ENCODE assay signal across 9 cellular contexts in the genomic region with DNA sequence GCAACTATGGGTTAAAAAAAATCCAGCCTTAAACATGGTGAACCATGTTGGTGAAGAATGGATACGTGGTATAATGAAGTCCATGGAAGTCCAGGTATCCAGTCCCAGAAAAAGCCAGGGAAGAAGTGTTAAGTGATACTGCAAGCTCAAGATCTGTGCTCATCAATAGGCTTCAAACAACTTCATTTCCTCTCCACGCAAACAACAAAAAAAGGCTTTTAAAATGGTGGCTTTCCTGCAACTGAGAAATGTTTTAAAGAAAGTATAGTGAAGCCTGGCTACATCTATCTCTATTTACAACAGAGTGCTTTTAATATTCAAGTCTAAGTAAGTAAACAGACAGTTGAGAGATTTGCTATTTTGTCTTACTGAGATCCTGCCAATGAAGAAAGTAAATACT. TPM values are rescaled to one million over a fixed set of nuclear protein-coding genes. Genes with fewer than 3 reads are reported as not detected.
DNase-seq lines count a peak whose midpoint lies in the region; ATAC-seq and TF ChIP-seq lines count a peak whose summit lies in the region.
"Had no signal": no experiment of that assay in that cellular context is flagged by ENCODE, and none has a peak within 500 bp of the region (broad histone marks: within the 10 kb centered on the region; RNA-seq: fewer than 3 reads in every experiment).

No MANE protein-coding gene starts in this region.

- no peaks in the 10 kb centered on the region for H3F3A ChIP-seq in OCI-LY1 (ENCODE audit: insufficient read depth, low read length)

- no peaks in the 10 kb centered on the region for H3K36me3 ChIP-seq in OCI-LY1 (ENCODE audit: insufficient read depth, low read length)
- H3K36me3 ChIP-seq in neutrophil: no peaks in the 10 kb centered on the region
- no peaks in the 10 kb centered on the region for H3K36me3 ChIP-seq in brain microvascular endothelial cell (replicated peaks)

- H2AFZ ChIP-seq in OCI-LY1 (ENCODE audit: low read length): no peak overlapping the region

- H3K27me3 Mint-ChIP-seq in endothelial cell (ENCODE audit: unreplicated experiment): peaks cover 4% of the 10 kb centered on the region

- DNase-seq in DMS53 (lab: John Stamatoyannopoulos, UW) (peak; percentile 48), endothelial cell (ENCODE audit: low spot score) (no peak), substantia nigra (lab: John Stamatoyannopoulos, UW) (no peak), brain microvascular endothelial cell (no peak)
- no peak for DNase-seq in NK-92 treated with Interleukin-12 subunit alpha and Interleukin-12 subunit beta, amount 100 ng/mL, for 24 hours (lab: John Stamatoyannopoulos, UW)
- DNase-seq: KG1 had no signal

- H3K4me3 ChIP-seq in OCI-LY1 (ENCODE audit: low read depth, low read length, poor library complexity, severe bottlenecking): peak overlapping the region; percentile 82
- H3K4me3 ChIP-seq in neutrophil (ENCODE audit: low read depth in 1 of 2, low read length in 1 of 2): peak overlapping the region; percentile 19 to 72
- H3K4me3 ChIP-seq in brain microvascular endothelial cell (ENCODE audit: low read depth, low read length): no peak overlapping the region

- peak overlapping the region; percentile 72 for H3K27ac Mint-ChIP-seq in endothelial cell (ENCODE audit: unreplicated experiment)

- H3K27ac ChIP-seq in OCI-LY1 (ENCODE audit: low read depth, low read length, poor library complexity, severe bottlenecking) (no peak overlapping the region), neutrophil (peak overlapping the region; percentile 95), substantia nigra (ENCODE audit: low read depth, low read length, poor library complexity, severe bottlenecking) (no peak overlapping the region), brain microvascular endothelial cell (no peak overlapping the region)

- H3K4me3 Mint-ChIP-seq in endothelial cell (ENCODE audit: unreplicated experiment): peak overlapping the region; percentile 95

- no peaks in the 10 kb centered on the region for H4K20me1 ChIP-seq in OCI-LY1 (ENCODE audit: insufficient read depth, low read length)

- no peaks in the 10 kb centered on the region for H3K9me2 ChIP-seq in OCI-LY1 (ENCODE audit: low read depth, low read length)

- H3K9me3 ChIP-seq in OCI-LY1 (ENCODE audit: low read length) (no peaks in the 10 kb centered on the region), neutrophil (no peaks in the 10 kb centered on the region)

- H3K27me3 ChIP-seq in OCI-LY1 (ENCODE audit: insufficient read depth, low read length) (no peaks in the 10 kb centered on the region), neutrophil (no peaks in the 10 kb centered on the region), brain microvascular endothelial cell (replicated peaks) (no peaks in the 10 kb centered on the region)

- in situ Hi-C loops in brain microvascular endothelial cell (cut with HindIII; ENCODE audit: low pct_ligation_motif_present, low sequenced_read_pairs): no loop called here

- peaks cover 8% of the 10 kb centered on the region; the same call in 1 of the 2 replicates for H3K79me2 ChIP-seq in OCI-LY1 (ENCODE audit: insufficient read depth, low read length)

- H3K4me1 Mint-ChIP-seq in endothelial cell (ENCODE audit: unreplicated experiment): peaks cover 33% of the 10 kb centered on the region

- H3K4me1 ChIP-seq in OCI-LY1 (ENCODE audit: insufficient read depth, low read length, severe bottlenecking) (peaks cover 23% of the 10 kb centered on the region), neutrophil (ENCODE audit: control insufficient read depth in 1 of 2, insufficient read depth in 1 of 2, low read depth in 1 of 2, low read length in 1 of 2) (peaks cover 60 to 61% of the 10 kb centered on the region in 2 experiments)

- no peak for ATAC-seq in HG03025 (IDR thresholded peaks at IDR 0.05; ENCODE audit: low FRiP score, unreplicated experiment)

- H3K9me3 Mint-ChIP-seq in endothelial cell (ENCODE audit: unreplicated experiment): no peaks in the 10 kb centered on the region

- no peaks in the 10 kb centered on the region for H3K36me3 Mint-ChIP-seq in endothelial cell (ENCODE audit: low read depth, unreplicated experiment)

- TF ChIP-seq CTCF in OCI-LY1 (IDR thresholded peaks at IDR 0.05; ENCODE audit: low read length) (no peak), endothelial cell (IDR thresholded peaks at IDR 0.05; ENCODE audit: unreplicated experiment) (no peak), neutrophil (IDR thresholded peaks at IDR 0.05) (no peak), brain microvascular endothelial cell (IDR thresholded peaks at IDR 0.05; ENCODE audit: low read depth, low read length, missing control alignments) (no peak)

- H3K4me2 ChIP-seq in OCI-LY1 (ENCODE audit: low read length): peak overlapping the region; percentile 88

- H3K9ac ChIP-seq in OCI-LY1 (ENCODE audit: low read length): peak overlapping the region; percentile 79; the same call in 1 of the 2 replicates

RNA-seq across cellular contexts. Expression of gene TAPT1, which starts 1.6 kb away (rescaled TPM):
- 18.4 TPM for total RNA-seq in endothelial cell (ENCODE audit: unreplicated experiment)
